In genomic region chr3:179562467-179563297, GRCh38 we compare ENCODE assay signal across 8 cellular contexts. TPM values are rescaled to one million over a fixed set of nuclear protein-coding genes. Genes with fewer than 3 reads are reported as not detected.
DNase-seq lines count a peak whose midpoint lies in the region; ATAC-seq, FAIRE-seq and TF ChIP-seq lines count a peak whose summit lies in the region.

ACTL6A (plus strand) TSS chr3:179562926; CDS start chr3:179563093, 167 bp downstream.

- H3K27ac ChIP-seq in adrenal gland = peak within 1 kb of the TSS in 4 of 5 donors; percentile 41 to 88 (median 76)
- peak within 1 kb of the TSS; percentile 72 to 94 (median 88) for H3K27ac ChIP-seq in heart left ventricle

- FAIRE-seq in GM12892 (lab: Jason Lieb, UNC) = peak; percentile 100

- peak within 1 kb of the TSS; percentile 98 for H3K4me3 Mint-ChIP-seq in type B pancreatic cell

- no peaks in the 10 kb centered on the region for H3K9me3 Mint-ChIP-seq in type B pancreatic cell

- ATAC-seq in HG02852 (IDR thresholded peaks at IDR 0.05; ENCODE audit: unreplicated experiment) (peak; percentile 94), heart left ventricle (peak; percentile 98 to 99 (median 99))

- H3K4me3 ChIP-seq in adrenal gland (peak within 1 kb of the TSS; percentile 74 to 89 (median 85)), heart left ventricle (peak within 1 kb of the TSS; percentile 73 to 97 (median 90))

- peak; percentile 89 for TF ChIP-seq POLR2A in GM12892 (IDR thresholded peaks at IDR 0.05; ENCODE audit: low read depth, low read length)
- TF ChIP-seq POLR2A in adrenal gland (IDR thresholded peaks at IDR 0.05) = peak in 1 of 2 donors; percentile 66
- peak in 1 of 2 donors; percentile 55 for TF ChIP-seq POLR2A in heart left ventricle (IDR thresholded peaks at IDR 0.05)

- no peaks in the 10 kb centered on the region for H3K36me3 ChIP-seq in adrenal gland (replicated peaks in 1 of 2)
- no peaks in the 10 kb centered on the region for H3K36me3 ChIP-seq in heart left ventricle

- intact Hi-C loops in adrenal gland (cut with DNase I) (no loop called here), heart left ventricle (cut with DNase I) (loop anchor here in 5 of 10 donors (2.0 to 10.0 kb wide), 8 partner anchors 42 to 490 kb away; partner anchors contain the start of genes MFN1 (in 3 of the 5), PIK3CA (in 2 of the 5), ZNF639 (in 2 of the 5) and MRPL47 (in 1 of the 5))

- no peaks in the 10 kb centered on the region for H3K27me3 ChIP-seq in adrenal gland
- no peaks in the 10 kb centered on the region for H3K27me3 ChIP-seq in heart left ventricle

- DNase-seq in GM12892 (ENCODE audit: insufficient read length) (peak; percentile 95), NCI-H146 (lab: John Stamatoyannopoulos, UW) (peak; percentile 100), T-helper 1 cell (peak; percentile 95 to 99 (median 98)), adrenal gland (peak; percentile 100), heart left ventricle (peak; percentile 100), pons (ENCODE audit: low spot score) (peak; percentile 99), type B pancreatic cell (ENCODE audit: extremely low spot score, unreplicated experiment) (peak; percentile 99)

- no peak for TF ChIP-seq CTCF in adrenal gland (IDR thresholded peaks at IDR 0.05)
- TF ChIP-seq CTCF in heart left ventricle (IDR thresholded peaks at IDR 0.05) = no peak
- no peak for TF ChIP-seq CTCF in type B pancreatic cell (conservative IDR thresholded peaks at IDR 0.05)

- H3K27ac Mint-ChIP-seq in type B pancreatic cell = peak within 1 kb of the TSS; percentile 97

- H3K27me3 Mint-ChIP-seq in type B pancreatic cell = no peaks in the 10 kb centered on the region

- no peaks in the 10 kb centered on the region for H3K36me3 Mint-ChIP-seq in type B pancreatic cell

- 1 to 2% (median 2%) methylated on average over 25 to 65 of the region's 65 CpGs for WGBS in adrenal gland, 4 donors
- 1% methylated on average over 45 to 65 of the region's 65 CpGs for WGBS in heart left ventricle, 4 donors

- no peaks in the 10 kb centered on the region for H3K9me3 ChIP-seq in adrenal gland (replicated peaks in 1 of 3)
- no peaks in the 10 kb centered on the region for H3K9me3 ChIP-seq in heart left ventricle

- H3K4me1 ChIP-seq in adrenal gland (replicated peaks in 1 of 2) (peaks cover 3 to 17% of the 10 kb centered on the region in 2 donors), heart left ventricle (peaks cover 0 to 24% (median 12%) of the 10 kb centered on the region in 12 donors)

- peaks cover 23% of the 10 kb centered on the region for H3K4me1 Mint-ChIP-seq in type B pancreatic cell (ENCODE audit: unreplicated experiment)

RNA-seq across cellular contexts. Expression of gene ACTL6A, which starts in this region (rescaled TPM):
- 77.4 TPM for polyA plus RNA-seq in GM12892 (2012; ENCODE audit: missing spikeins)
- total RNA-seq in adrenal gland = 10 to 100 TPM; 28.9 to 62.9 (median 35.1) TPM
- 10 to 100 TPM; 49.0 to 57.2 (median 50.7) TPM for polyA plus RNA-seq in adrenal gland
- total RNA-seq in heart left ventricle = 10 to 100 TPM; 14.1 to 29.8 (median 19.8) TPM
- polyA plus RNA-seq in heart left ventricle = 10 to 100 TPM; 30.3 to 32.6 TPM
- total RNA-seq in type B pancreatic cell (ENCODE audit: low replicate concordance) = 53.8 and 69.5 TPM in 2 replicates

Comparison
In these comparisons a context has a peak if more than half of its experiments do, and no peak if none do; other contexts are left out.
1. Peak in every context shown above with its lines: DNase-seq, ATAC-seq, H3K4me3 ChIP-seq and H3K27ac ChIP-seq.